23 cellular contexts compared by ENCODE assay signal in the genomic region with DNA sequence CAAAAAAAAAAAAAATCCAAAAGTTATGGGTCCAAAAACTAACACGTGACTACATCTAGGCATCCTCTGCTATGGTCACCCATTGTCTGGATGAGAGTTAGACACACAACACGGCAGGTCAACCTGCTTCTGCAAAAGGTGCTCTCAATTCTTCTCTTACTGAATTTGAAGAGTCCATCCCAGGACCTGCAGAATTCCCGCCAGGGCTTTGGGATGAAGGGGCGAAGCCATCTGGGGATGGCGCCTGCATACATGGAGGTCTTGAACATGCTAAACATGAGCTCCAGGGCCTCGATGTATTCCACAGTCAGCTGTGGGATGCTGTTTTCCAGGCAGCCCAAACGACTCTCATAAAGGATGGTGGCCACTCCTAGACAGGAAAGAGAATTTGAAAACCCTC. TPM values are rescaled to one million over a fixed set of nuclear protein-coding genes. Genes with fewer than 3 reads are reported as not detected.
"Had no signal": no experiment of that assay in that cellular context is flagged by ENCODE, and none has a peak within 500 bp of the region (broad histone marks: within the 10 kb centered on the region; RNA-seq: fewer than 3 reads in every experiment).

No MANE protein-coding gene starts in this region.

- H3K4me1 ChIP-seq: esophagus squamous epithelium, left lung, lower lobe of right lung had no signal

- H3K4me3 ChIP-seq: coronary artery, dorsolateral prefrontal cortex, esophagus squamous epithelium, gastrocnemius medialis, heart right ventricle, left lung, lower lobe of right lung, mucosa of descending colon had no signal

- FAIRE-seq: colon, endothelial cell of umbilical vein, islet of Langerhans, keratinocyte had no signal

- ATAC-seq: gastrocnemius medialis, heart right ventricle, left cardiac atrium, left lung, left ventricle myocardium superior, lower lobe of right lung, mucosa of descending colon had no signal

- H3K27me3 ChIP-seq: dorsolateral prefrontal cortex, gastrocnemius medialis had no signal

- H3K36me3 ChIP-seq: esophagus squamous epithelium, gastrocnemius medialis, heart right ventricle, left lung, lower lobe of right lung had no signal

- DNase-seq: dermis blood vessel endothelial cell; dorsolateral prefrontal cortex; effector CD4-positive, alpha-beta T cell; effector memory CD4-positive, alpha-beta T cell; esophagus squamous epithelium; foreskin fibroblast; foreskin melanocyte; gastrocnemius medialis; glutamatergic neuron; heart right ventricle; hippocampal formation; left cardiac atrium; left lung; left ventricle myocardium superior; lower lobe of right lung; mesenchymal stem cell; mucosa of descending colon had no signal

- H3K9me3 ChIP-seq: esophagus squamous epithelium, gastrocnemius medialis, left lung, lower lobe of right lung, mucosa of descending colon had no signal

- H3K27ac ChIP-seq: coronary artery, dorsolateral prefrontal cortex, esophagus squamous epithelium, gastrocnemius medialis, heart right ventricle, left lung, lower lobe of right lung had no signal

RNA-seq across cellular contexts. Expression of gene CYP27C1, which starts 19.1 kb away (rescaled TPM):
- total RNA-seq: dermis blood vessel endothelial cell, endothelial cell of umbilical vein, gastrocnemius medialis, lower lobe of right lung, lung microvascular endothelial cell had no signal
- polyA plus RNA-seq: endothelial cell of umbilical vein had no signal
